22 cellular contexts compared by ENCODE assay signal in genomic region chr5:175739973-175740372, GRCh38.
A peak's percentile ranks its signal among the peaks of the same experiment; 100 is the strongest.
DNase-seq lines count a peak whose midpoint lies in the region; ATAC-seq, FAIRE-seq and TF ChIP-seq lines count a peak whose summit lies in the region.
"Had no signal": no experiment of that assay in that cellular context is flagged by ENCODE, and none has a peak within 500 bp of the region (broad histone marks: within the 10 kb centered on the region; RNA-seq: fewer than 3 reads in every experiment).

No MANE protein-coding gene starts in this region.

- H3K27me3 ChIP-seq in vagina: no peaks in the 10 kb centered on the region
- H3K27me3 ChIP-seq: BE2C had no signal

- FAIRE-seq in A549 (lab: Jason Lieb, UNC): no peak
- FAIRE-seq: D721Med, G401.6, GM12891 had no signal

- H3K4me2 ChIP-seq in A549: 0 out of 3 replicates have a peak overlapping the region, but pooled peaks have one; percentile 11
- H3K4me2 ChIP-seq: BLaER1 had no signal

- no peaks in the 10 kb centered on the region for H3K36me3 ChIP-seq in vagina
- H3K36me3 ChIP-seq: BE2C, BLaER1 had no signal

- H3K27ac ChIP-seq in A549 (peak overlapping the region in 1 of 2 experiments; percentile 45; a peak in 2 of 6 replicates), vagina (no peak overlapping the region)
- H3K27ac ChIP-seq: 22Rv1, BLaER1 had no signal

- H3K4me1 Mint-ChIP-seq in osteocyte (ENCODE audit: unreplicated experiment) (no peaks in the 10 kb centered on the region), type B pancreatic cell (ENCODE audit: unreplicated experiment) (no peaks in the 10 kb centered on the region)
- H3K4me1 Mint-ChIP-seq: CD4-positive, alpha-beta memory T cell; CD4-positive, CD25-positive, alpha-beta regulatory T cell; CD8-positive, alpha-beta memory T cell had no signal

- peak in 1 of 2 experiments; percentile 21 for DNase-seq in A549 (ENCODE audit: low read depth in 1 of 2, low spot score in 1 of 2)
- peak; percentile 69 for DNase-seq in osteocyte (ENCODE audit: extremely low spot score, unreplicated experiment)
- DNase-seq in type B pancreatic cell (ENCODE audit: extremely low spot score, unreplicated experiment): peak; percentile 22
- peak; percentile 62 to 67 for DNase-seq in vagina (ENCODE audit: extremely low spot score in 2 of 2)
- no peak for DNase-seq in activated gamma-delta T cell (lab: John Stamatoyannopoulos, UW)
- DNase-seq: ACHN; BE2C; C1 segment of cervical spinal cord; CD4-positive, alpha-beta memory T cell; CD4-positive, CD25-positive, alpha-beta regulatory T cell; CD8-positive, alpha-beta memory T cell; COR-L47; DMS79 treated with DMSO at 0.1 percent for 48 hours; GF-D8 had no signal

- H3K9me3 Mint-ChIP-seq in osteocyte (ENCODE audit: unreplicated experiment) (no peaks in the 10 kb centered on the region), type B pancreatic cell (no peaks in the 10 kb centered on the region)
- H3K9me3 Mint-ChIP-seq: CD4-positive, alpha-beta memory T cell; CD4-positive, CD25-positive, alpha-beta regulatory T cell; CD8-positive, alpha-beta memory T cell had no signal

- H3K4me3 Mint-ChIP-seq in osteocyte (ENCODE audit: unreplicated experiment): no peak overlapping the region
- no peak overlapping the region for H3K4me3 Mint-ChIP-seq in type B pancreatic cell
- H3K4me3 Mint-ChIP-seq: CD14-positive monocyte; CD4-positive, alpha-beta memory T cell; CD8-positive, alpha-beta memory T cell had no signal

- CTCF ChIA-PET in A549 (lab: Yijun Ruan, JAX): interaction anchor here (6.9 kb wide), 1 partner anchor 9 kb away, joined by 68 read pairs; no protein-coding TSS in a partner anchor

- TF ChIP-seq POLR2A in A549 (IDR thresholded peaks at IDR 0.05; ENCODE audit: low read length): no peak
- TF ChIP-seq POLR2A in vagina (IDR thresholded peaks at IDR 0.05): no peak

- H3K27ac Mint-ChIP-seq in osteocyte (ENCODE audit: unreplicated experiment): no peak overlapping the region
- no peak overlapping the region for H3K27ac Mint-ChIP-seq in type B pancreatic cell
- H3K27ac Mint-ChIP-seq: CD14-positive monocyte; CD4-positive, CD25-positive, alpha-beta regulatory T cell; CD8-positive, alpha-beta memory T cell had no signal

- TF ChIP-seq RAD21 in A549 (conservative IDR thresholded peaks at IDR 0.05 in 1 of 2, IDR thresholded peaks at IDR 0.05 in 1 of 2): no peak

- no peaks in the 10 kb centered on the region for H3K36me3 Mint-ChIP-seq in osteocyte (ENCODE audit: unreplicated experiment)
- no peaks in the 10 kb centered on the region for H3K36me3 Mint-ChIP-seq in type B pancreatic cell
- H3K36me3 Mint-ChIP-seq: CD14-positive monocyte; CD4-positive, alpha-beta memory T cell; CD4-positive, CD25-positive, alpha-beta regulatory T cell; CD8-positive, alpha-beta memory T cell had no signal

- no peak for TF ChIP-seq EP300 in A549 (IDR thresholded peaks at IDR 0.05)

- POLR2A ChIA-PET in A549 (lab: Yijun Ruan, JAX): no interaction called here

- WGBS in A549 (ENCODE audit: missing lambda C conversion rate): 78% methylated on average over 5 of the region's 5 CpGs

- H3K4me3 ChIP-seq in A549 (no peak overlapping the region), vagina (no peak overlapping the region)
- H3K4me3 ChIP-seq: BLaER1 had no signal

- intact Hi-C loops in vagina (cut with DNase I): no loop called here

- ATAC-seq in A549 (no peak), GM18520 (IDR thresholded peaks at IDR 0.05; ENCODE audit: unreplicated experiment) (no peak), HG03135 (IDR thresholded peaks at IDR 0.05; ENCODE audit: unreplicated experiment) (no peak)

- H3K9me3 ChIP-seq in A549 (no peaks in the 10 kb centered on the region), vagina (no peaks in the 10 kb centered on the region)
- H3K9me3 ChIP-seq: BE2C had no signal

- TF ChIP-seq CTCF in A549 (IDR thresholded peaks at IDR 0.05) (no peak), osteocyte (IDR thresholded peaks at IDR 0.05) (no peak), type B pancreatic cell (conservative IDR thresholded peaks at IDR 0.05) (no peak), vagina (IDR thresholded peaks at IDR 0.05) (no peak)

- no peaks in the 10 kb centered on the region for H3K27me3 Mint-ChIP-seq in osteocyte (ENCODE audit: unreplicated experiment)
- H3K27me3 Mint-ChIP-seq in type B pancreatic cell: peaks cover 26% of the 10 kb centered on the region

- H3K4me1 ChIP-seq in A549 (peaks cover 39% of the 10 kb centered on the region), vagina (no peaks in the 10 kb centered on the region)
- H3K4me1 ChIP-seq: BE2C had no signal

TF ChIP-seq in A549, 52 proteins besides CTCF, POLR2A, EP300 and RAD21:
- no peak for TF ChIP-seq KDM1A (IDR thresholded peaks at IDR 0.05; ENCODE audit: low read depth)
- TF ChIP-seq EHF (CRISPR knock-in tag; IDR thresholded peaks at IDR 0.05): no peak
- no peak for TF ChIP-seq FOSB (CRISPR knock-in tag; IDR thresholded peaks at IDR 0.05)
- TF ChIP-seq SMC3 (IDR thresholded peaks at IDR 0.05): no peak
- TF ChIP-seq, protein P1, sequence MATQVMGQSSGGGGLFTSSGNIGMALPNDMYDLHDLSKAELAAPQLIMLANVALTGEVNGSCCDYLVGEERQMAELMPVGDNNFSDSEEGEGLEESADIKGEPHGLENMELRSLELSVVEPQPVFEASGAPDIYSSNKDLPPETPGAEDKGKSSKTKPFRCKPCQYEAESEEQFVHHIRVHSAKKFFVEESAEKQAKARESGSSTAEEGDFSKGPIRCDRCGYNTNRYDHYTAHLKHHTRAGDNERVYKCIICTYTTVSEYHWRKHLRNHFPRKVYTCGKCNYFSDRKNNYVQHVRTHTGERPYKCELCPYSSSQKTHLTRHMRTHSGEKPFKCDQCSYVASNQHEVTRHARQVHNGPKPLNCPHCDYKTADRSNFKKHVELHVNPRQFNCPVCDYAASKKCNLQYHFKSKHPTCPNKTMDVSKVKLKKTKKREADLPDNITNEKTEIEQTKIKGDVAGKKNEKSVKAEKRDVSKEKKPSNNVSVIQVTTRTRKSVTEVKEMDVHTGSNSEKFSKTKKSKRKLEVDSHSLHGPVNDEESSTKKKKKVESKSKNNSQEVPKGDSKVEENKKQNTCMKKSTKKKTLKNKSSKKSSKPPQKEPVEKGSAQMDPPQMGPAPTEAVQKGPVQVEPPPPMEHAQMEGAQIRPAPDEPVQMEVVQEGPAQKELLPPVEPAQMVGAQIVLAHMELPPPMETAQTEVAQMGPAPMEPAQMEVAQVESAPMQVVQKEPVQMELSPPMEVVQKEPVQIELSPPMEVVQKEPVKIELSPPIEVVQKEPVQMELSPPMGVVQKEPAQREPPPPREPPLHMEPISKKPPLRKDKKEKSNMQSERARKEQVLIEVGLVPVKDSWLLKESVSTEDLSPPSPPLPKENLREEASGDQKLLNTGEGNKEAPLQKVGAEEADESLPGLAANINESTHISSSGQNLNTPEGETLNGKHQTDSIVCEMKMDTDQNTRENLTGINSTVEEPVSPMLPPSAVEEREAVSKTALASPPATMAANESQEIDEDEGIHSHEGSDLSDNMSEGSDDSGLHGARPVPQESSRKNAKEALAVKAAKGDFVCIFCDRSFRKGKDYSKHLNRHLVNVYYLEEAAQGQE (IDR thresholded peaks at IDR 0.05): no peak
- no peak for TF ChIP-seq HEYL (CRISPR knock-in tag; IDR thresholded peaks at IDR 0.05)
- no peak for TF ChIP-seq HES2 (IDR thresholded peaks at IDR 0.05)
- TF ChIP-seq FOXS1 (CRISPR knock-in tag; IDR thresholded peaks at IDR 0.05): no peak
- no peak for TF ChIP-seq RARB (CRISPR knock-in tag; IDR thresholded peaks at IDR 0.05)
